In the genomic region with DNA sequence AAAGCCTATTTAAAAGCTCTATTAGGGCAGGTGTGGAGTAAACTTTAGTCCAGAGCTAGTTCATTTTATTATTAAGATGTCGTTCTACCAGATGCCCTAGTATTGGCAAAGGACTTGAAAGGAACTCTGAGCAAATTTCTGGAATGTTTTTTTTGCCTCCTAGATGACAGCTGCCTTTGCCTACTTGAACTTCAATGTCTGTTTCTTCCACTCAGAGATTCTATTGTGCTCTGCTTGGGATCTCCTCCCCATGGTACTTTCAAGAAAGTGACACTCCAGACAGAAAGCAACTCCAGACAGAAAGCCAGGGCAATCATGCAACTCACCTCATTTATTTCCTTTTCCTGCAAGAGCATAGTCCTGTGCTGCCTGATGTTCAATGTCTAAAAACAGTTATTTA, we compare ENCODE assay signal across 23 cellular contexts. TPM values are rescaled to one million over a fixed set of nuclear protein-coding genes. Genes with fewer than 3 reads are reported as not detected.
DNase-seq lines count a peak whose midpoint lies in the region; TF ChIP-seq lines count a peak whose summit lies in the region.
"Had no signal": no experiment of that assay in that cellular context is flagged by ENCODE, and none has a peak within 500 bp of the region (broad histone marks: within the 10 kb centered on the region; RNA-seq: fewer than 3 reads in every experiment).

No MANE protein-coding gene starts in this region.

- H3K27me3 ChIP-seq in BE2C, result no peaks in the 10 kb centered on the region
- H3K27me3 ChIP-seq in esophagus muscularis mucosa, result no peaks in the 10 kb centered on the region
- H3K27me3 ChIP-seq: brain microvascular endothelial cell, left lung, Peyer's patch, SJCRH30, upper lobe of left lung had no signal

- TF ChIP-seq EP300 in esophagus muscularis mucosa (IDR thresholded peaks at IDR 0.05), result no peak

- WGBS in esophagus muscularis mucosa, result 50% methylated on average over 1 of the region's 1 CpG

- TF ChIP-seq CTCF in fibroblast of villous mesenchyme (IDR thresholded peaks at IDR 0.05; ENCODE audit: insufficient read depth, low read depth, low read length), result no peak
- TF ChIP-seq CTCF in BE2C (IDR thresholded peaks at IDR 0.05; ENCODE audit: low read depth, low read length), result no peak
- TF ChIP-seq CTCF in esophagus muscularis mucosa (IDR thresholded peaks at IDR 0.05), result no peak

- DNase-seq in DMS53 (lab: John Stamatoyannopoulos, UW) (peak; percentile 1), DMS53 treated with DMSO at 0.1 percent for 48 hours (lab: John Stamatoyannopoulos, UW; ENCODE audit: unreplicated experiment) (no peak), LHCN-M2 (ENCODE audit: low read depth) (peak; percentile 66), fibroblast of villous mesenchyme (ENCODE audit: low read depth) (peak; percentile 46), renal cortical epithelial cell (ENCODE audit: low read depth) (peak; percentile 15), BE2C (no peak), esophagus muscularis mucosa (ENCODE audit: extremely low spot score) (no peak)
- no peak for DNase-seq in stimulated activated CD4-positive, alpha-beta T cell treated with anti-CD3 and anti-CD28 coated beads, Interleukin-4, amount 100 ng/mL, for 4 hours
- DNase-seq: activated CD4-positive, alpha-beta T cell treated with anti-CD3 and anti-CD28 coated beads, Interleukin-2, amount 10 ng/mL, durations not matched to agents 7 days and 5 days; activated CD8-positive, alpha-beta memory T cell treated with anti-CD3 and anti-CD28 coated beads, Interleukin-2, amount 50 U/mL, for 4 hours; activated naive CD8-positive, alpha-beta T cell treated with anti-CD3 and anti-CD28 coated beads, Interleukin-2, amount 10 ng/mL, durations not matched to agents 7 days and 5 days; cortex of kidney; GF-D8; left lung; MV-4-11; NCI-H1694 treated with DMSO at 0.1 percent for 48 hours; NCI-H446; Peyer's patch; SJCRH30; upper lobe of left lung had no signal

- no peaks in the 10 kb centered on the region for H3K36me3 ChIP-seq in BE2C
- H3K36me3 ChIP-seq in esophagus muscularis mucosa, result no peaks in the 10 kb centered on the region
- H3K36me3 ChIP-seq: brain microvascular endothelial cell, left lung, Peyer's patch, SJCRH30, upper lobe of left lung had no signal

- H3K4me1 ChIP-seq in BE2C, result no peaks in the 10 kb centered on the region
- H3K4me1 ChIP-seq in esophagus muscularis mucosa, result peaks cover 0 to 34% (median 23%) of the 10 kb centered on the region in 4 donors
- H3K4me1 ChIP-seq: left lung, Peyer's patch, SJCRH30, upper lobe of left lung had no signal

- H3K4me3 ChIP-seq in fibroblast of villous mesenchyme (ENCODE audit: low read depth, low read length), result no peak overlapping the region
- H3K4me3 ChIP-seq in BE2C (ENCODE audit: low read depth, low read length), result no peak overlapping the region
- no peak overlapping the region for H3K4me3 ChIP-seq in esophagus muscularis mucosa
- H3K4me3 ChIP-seq: GM23338, left lung, Peyer's patch, SJCRH30, upper lobe of left lung had no signal

- intact Hi-C loops in esophagus muscularis mucosa (cut with DNase I), result no loop called here

- H3K9me3 ChIP-seq in BE2C (no peaks in the 10 kb centered on the region), esophagus muscularis mucosa (no peaks in the 10 kb centered on the region)
- H3K9me3 ChIP-seq: left lung, Peyer's patch, upper lobe of left lung had no signal

- no peak for TF ChIP-seq POLR2A in esophagus muscularis mucosa (IDR thresholded peaks at IDR 0.05; ENCODE audit: low read depth)

- H3K27ac ChIP-seq in esophagus muscularis mucosa (replicated peaks in 1 of 4), result no peak overlapping the region
- H3K27ac ChIP-seq: 22Rv1, brain microvascular endothelial cell, left lung, Peyer's patch, SJCRH30, upper lobe of left lung had no signal

RNA-seq across cellular contexts. Expression of gene MAMDC2, which starts 39.9 kb away (rescaled TPM):
- 42.1 and 53.2 TPM in 2 replicates for total RNA-seq in LHCN-M2 (2014; rRNA removed)
- 19.7 TPM for polyA plus RNA-seq in LHCN-M2 (2012)
- total RNA-seq in fibroblast of villous mesenchyme, result 11.0 and 22.9 TPM in 2 replicates
- total RNA-seq in renal cortical epithelial cell, result 32.9 and 39.1 TPM in 2 replicates
- polyA plus RNA-seq in BE2C (2012; ENCODE audit: insufficient read depth, insufficient read length, low read depth), result not detected
- 100 to 1,000 TPM; 115 to 147 (median 126) TPM for total RNA-seq in esophagus muscularis mucosa
- total RNA-seq: activated CD4-positive, alpha-beta T cell treated with anti-CD3 and anti-CD28 coated beads, Interleukin-2, amount 10 ng/mL, durations not matched to agents 7 days and 5 days had no signal

Comparison
In these comparisons a context has a peak if more than half of its experiments do, and no peak if none do; other contexts are left out.
1. DNase-seq: peak in DMS53 (single experiment), LHCN-M2 (single experiment), fibroblast of villous mesenchyme (single experiment) and renal cortical epithelial cell (single experiment); none in DMS53 treated with DMSO at 0.1 percent for 48 hours (single experiment), BE2C (single experiment), stimulated activated CD4-positive, alpha-beta T cell treated with anti-CD3 and anti-CD28 coated beads, Interleukin-4, amount 100 ng/mL, for 4 hours (0 of 2) and esophagus muscularis mucosa (single experiment).